In genomic region chr7:135263321-135263970, GRCh38 we compare ENCODE assay signal across 21 cellular contexts. TPM values are rescaled to one million over a fixed set of nuclear protein-coding genes. Genes with fewer than 3 reads are reported as not detected.
DNase-seq lines count a peak whose midpoint lies in the region; ATAC-seq and TF ChIP-seq lines count a peak whose summit lies in the region.
"Had no signal": no experiment of that assay in that cellular context is flagged by ENCODE, and none has a peak within 500 bp of the region (broad histone marks: within the 10 kb centered on the region; RNA-seq: fewer than 3 reads in every experiment).

No MANE protein-coding gene starts in this region.

- H3K27me3 ChIP-seq in endodermal cell (ENCODE audit: control insufficient read depth, insufficient read depth, low read length, poor library complexity, severe bottlenecking): no peaks in the 10 kb centered on the region
- peaks cover 7% of the 10 kb centered on the region for H3K27me3 ChIP-seq in GM23248 (replicated peaks; ENCODE audit: insufficient read depth)
- no peaks in the 10 kb centered on the region for H3K27me3 ChIP-seq in esophagus squamous epithelium
- H3K27me3 ChIP-seq: BLaER1 had no signal

- no peaks in the 10 kb centered on the region for H3K79me2 ChIP-seq in GM23248 (ENCODE audit: insufficient read depth)

- H3K4me3 ChIP-seq in endodermal cell (ENCODE audit: low read length) (no peak overlapping the region), GM23248 (no peak overlapping the region), esophagus squamous epithelium (no peak overlapping the region)
- H3K4me3 ChIP-seq: BLaER1, GM12878 had no signal

- no peaks in the 10 kb centered on the region for H3K4me1 ChIP-seq in endodermal cell (ENCODE audit: control insufficient read depth, insufficient read depth, low read length)
- H3K4me1 ChIP-seq in GM23248 (ENCODE audit: insufficient read depth): 0 out of 2 replicates have a peak, but pooled peaks cover 9% of the 10 kb centered on the region
- peaks cover 0 to 6% (median 0%) of the 10 kb centered on the region in 3 donors for H3K4me1 ChIP-seq in esophagus squamous epithelium

- no peak overlapping the region for H3K27ac ChIP-seq in endodermal cell (ENCODE audit: low read depth, low read length)
- H3K27ac ChIP-seq in GM23248: no peak overlapping the region
- no peak overlapping the region for H3K27ac ChIP-seq in esophagus squamous epithelium
- H3K27ac ChIP-seq: BLaER1 had no signal

- no peaks in the 10 kb centered on the region for H3K9me2 ChIP-seq in GM23248 (ENCODE audit: insufficient read depth)

- H3K9ac ChIP-seq in endodermal cell (ENCODE audit: extremely low read depth, low read length, poor library complexity, severe bottlenecking) (no peak overlapping the region), GM23248 (no peak overlapping the region)
- H3K9ac ChIP-seq: BLaER1 had no signal

- in situ Hi-C loops in GM23248 (cut with MboI): no loop called here

- no peak overlapping the region for H3K4me3 Mint-ChIP-seq in endodermal cell
- H3K4me3 Mint-ChIP-seq: CD14-positive monocyte; CD4-positive, alpha-beta memory T cell; IgD-negative memory B cell had no signal

- no peak overlapping the region for H2AFZ ChIP-seq in GM23248

- H3K36me3 ChIP-seq in endodermal cell (ENCODE audit: control insufficient read depth, insufficient read depth, low read length) (no peaks in the 10 kb centered on the region), GM23248 (ENCODE audit: low read depth) (no peaks in the 10 kb centered on the region), esophagus squamous epithelium (no peaks in the 10 kb centered on the region)
- H3K36me3 ChIP-seq: BLaER1 had no signal

- H3K36me3 Mint-ChIP-seq in endodermal cell (ENCODE audit: low read depth): no peaks in the 10 kb centered on the region
- H3K36me3 Mint-ChIP-seq: CD14-positive monocyte had no signal

- H3F3A ChIP-seq in GM23248 (ENCODE audit: insufficient read depth): no peaks in the 10 kb centered on the region

- DNase-seq in activated effector memory CD4-positive, alpha-beta T cell treated with anti-CD3 and anti-CD28 coated beads, Interleukin-2, amount 50 U/mL, for 16 hours: peak; percentile 53
- DNase-seq in activated effector memory CD4-positive, alpha-beta T cell treated with Interleukin-2 at 50 U/mL for 16 hours: no peak
- DNase-seq in endodermal cell (peak; percentile 24), GM23248 (no peak), esophagus squamous epithelium (lab: John Stamatoyannopoulos, UW) (no peak), dermis blood vessel endothelial cell (no peak)
- DNase-seq: 8988T; CD4-positive, alpha-beta memory T cell; DMS153; DND-41; EL; HCEC 1CT had no signal

- H3K27me3 Mint-ChIP-seq in endodermal cell (ENCODE audit: insufficient read depth): no peaks in the 10 kb centered on the region

- TF ChIP-seq CTCF in endodermal cell (conservative IDR thresholded peaks at IDR 0.05) (no peak), esophagus squamous epithelium (IDR thresholded peaks at IDR 0.05) (no peak)

- H3K27ac Mint-ChIP-seq in endodermal cell: no peak overlapping the region
- H3K27ac Mint-ChIP-seq: CD14-positive monocyte, IgD-negative memory B cell had no signal

- WGBS in endodermal cell (ENCODE audit: insufficient coverage in 1 of 2, insufficient read length in 1 of 2), 2 experiments: 93 to 99% methylated on average over 7 to 11 of the region's 11 CpGs
- WGBS in GM23248 (ENCODE audit: low coverage in 1 of 2, low lambda C conversion rate in 2 of 2, missing lambda C conversion rate in 2 of 2), 2 experiments: 88 to 90% methylated on average over 11 of the region's 11 CpGs
- WGBS in esophagus squamous epithelium, 2 donors: 81 to 91% methylated on average over 6 to 7 of the region's 11 CpGs

- no peaks in the 10 kb centered on the region for H4K20me1 ChIP-seq in GM23248 (ENCODE audit: insufficient read depth)
- H4K20me1 ChIP-seq: BLaER1 had no signal

- no peaks in the 10 kb centered on the region for H3K4me1 Mint-ChIP-seq in endodermal cell
- H3K4me1 Mint-ChIP-seq: CD14-positive monocyte; CD4-positive, alpha-beta memory T cell; IgD-negative memory B cell had no signal

- intact Hi-C loops in esophagus squamous epithelium (cut with DNase I): no loop called here

- ATAC-seq in HG03064 (IDR thresholded peaks at IDR 0.05; ENCODE audit: low read depth, unreplicated experiment): peak; percentile 4

- no peak overlapping the region for H3K4me2 ChIP-seq in GM23248 (ENCODE audit: unreplicated experiment)

- no peak for TF ChIP-seq POLR2A in esophagus squamous epithelium (IDR thresholded peaks at IDR 0.05)

- peaks cover 18% of the 10 kb centered on the region for H3K9me3 Mint-ChIP-seq in endodermal cell

- H3K9me3 ChIP-seq in endodermal cell (ENCODE audit: control insufficient read depth, low read length) (no peaks in the 10 kb centered on the region), GM23248 (ENCODE audit: low read depth) (no peaks in the 10 kb centered on the region), esophagus squamous epithelium (peaks cover 0 to 4% (median 0%) of the 10 kb centered on the region in 3 donors)

RNA-seq across cellular contexts. Expression of gene STRA8, which starts 29.8 kb away (rescaled TPM):
- not detected for total RNA-seq in endodermal cell
- not detected for polyA plus RNA-seq in endodermal cell (2013, experiment 1 of 2)
- polyA plus RNA-seq in endodermal cell (2013, experiment 2 of 2): not detected
- total RNA-seq in GM23248 (2014; rRNA removed; shearing (Covaris generic)): not detected in 2 replicates
- polyA plus RNA-seq in GM23248 (2016; fragmentation: Nextera tagmentation; extraction: Ambion mirVana): not detected in 2 replicates
- not detected for total RNA-seq in esophagus squamous epithelium
- not detected in 2 replicates for total RNA-seq in dermis blood vessel endothelial cell
- total RNA-seq: A673; CD4-positive, alpha-beta memory T cell; G401; GM12878; H4 had no signal
- polyA plus RNA-seq: AG04450; CD14-positive monocyte; CD4-positive, alpha-beta memory T cell; IgD-negative memory B cell had no signal

RNA-seq across cellular contexts. Expression of gene WDR91, which starts 52.1 kb away (rescaled TPM):
- total RNA-seq in endodermal cell (1 to 10 TPM; 8.2 to 9.6 TPM), esophagus squamous epithelium (10 to 100 TPM; 19.6 to 29.0 (median 24.3) TPM), dermis blood vessel endothelial cell (5.3 and 7.7 TPM in 2 replicates)
- 11.9 TPM for polyA plus RNA-seq in endodermal cell (2013, experiment 1 of 2)
- polyA plus RNA-seq in endodermal cell (2013, experiment 2 of 2): 14.5 TPM
- total RNA-seq in GM23248 (2014; rRNA removed; shearing (Covaris generic)): 3.4 and 8.3 TPM in 2 replicates
- 4.1 and 5.4 TPM in 2 replicates for polyA plus RNA-seq in GM23248 (2016; fragmentation: Nextera tagmentation; extraction: Ambion mirVana)

Comparison
In these comparisons a context has a peak if more than half of its experiments do, and no peak if none do; other contexts are left out.
1. DNase-seq: peak in activated effector memory CD4-positive, alpha-beta T cell treated with anti-CD3 and anti-CD28 coated beads, Interleukin-2, amount 50 U/mL, for 16 hours (single experiment) and endodermal cell (single experiment); none in activated effector memory CD4-positive, alpha-beta T cell treated with Interleukin-2 at 50 U/mL for 16 hours (single experiment), GM23248 (single experiment), esophagus squamous epithelium (single experiment) and dermis blood vessel endothelial cell (single experiment).